8 cellular contexts compared by ENCODE assay signal in genomic region chr10:63465293-63466167, GRCh38. TPM values are rescaled to one million over a fixed set of nuclear protein-coding genes. Genes with fewer than 3 reads are reported as not detected.
DNase-seq lines count a peak whose midpoint lies in the region; ATAC-seq and TF ChIP-seq lines count a peak whose summit lies in the region.

Gene JMJD1C (minus strand): TSS chr10:63465977. CDS start chr10:63465662, 315 bp downstream.

- intact Hi-C loops in dorsolateral prefrontal cortex (cut with DNase I), result loop anchor here (1.0 to 10.0 kb wide), 5 partner anchors 55 to 258 kb away; partner anchors contain the start of gene REEP3 (in 2 of the 2)

- no peaks in the 10 kb centered on the region for H3K9me3 ChIP-seq in liver (ENCODE audit: control insufficient read depth in 4 of 4, low read length in 3 of 4)

- DNase-seq in AG09319 (ENCODE audit: extremely low read depth, low read depth) (peak; percentile 80), NCI-H526 (lab: John Stamatoyannopoulos, UW) (peak; percentile 48 to 80), dorsolateral prefrontal cortex (peak; percentile 44 to 81 (median 58))
- DNase-seq in activated CD4-positive, alpha-beta T cell treated with anti-CD3 and anti-CD28 coated beads, Interleukin-2, amount 50 U/mL, for 48 hours, result peak; percentile 68 to 69
- DNase-seq in stimulated activated CD4-positive, alpha-beta T cell treated with anti-CD3 and anti-CD28 coated beads, Interleukin-4, amount 100 ng/mL, for 24 hours, result peak; percentile 52

- H3K4me3 ChIP-seq in dorsolateral prefrontal cortex (peak within 1 kb of the TSS; percentile 67 to 98 (median 84)), liver (ENCODE audit: low read depth in 1 of 3, low read length in 3 of 3) (peak within 1 kb of the TSS; percentile 88 to 95 (median 93))

- H3K27me3 ChIP-seq in dorsolateral prefrontal cortex, result no peaks in the 10 kb centered on the region
- no peaks in the 10 kb centered on the region for H3K27me3 ChIP-seq in liver (ENCODE audit: control insufficient read depth in 4 of 4, insufficient read depth in 4 of 4, low read length in 3 of 4)

- ATAC-seq in GM18867 (IDR thresholded peaks at IDR 0.05; ENCODE audit: unreplicated experiment) (peak; percentile 75), HG03097 (IDR thresholded peaks at IDR 0.05; ENCODE audit: low FRiP score, unreplicated experiment) (peak; percentile 53)

- H3K27ac ChIP-seq in dorsolateral prefrontal cortex, result peak within 1 kb of the TSS; percentile 53 to 97 (median 90)
- H3K27ac ChIP-seq in liver (ENCODE audit: low read depth in 1 of 2, low read length in 2 of 2), result peak within 1 kb of the TSS; percentile 77 to 92

- peaks cover 1 to 17% (median 7%) of the 10 kb centered on the region in 4 donors for H3K4me1 ChIP-seq in liver (ENCODE audit: control insufficient read depth in 4 of 4, insufficient read depth in 4 of 4, low read length in 3 of 4)

- H3K36me3 ChIP-seq in liver (ENCODE audit: control insufficient read depth in 4 of 4, insufficient read depth in 3 of 4, low read depth in 1 of 4, low read length in 3 of 4), result no peaks in the 10 kb centered on the region

- no peak; the same call in 1 of the 2 replicates for TF ChIP-seq CTCF in AG09319 (IDR thresholded peaks at IDR 0.05; ENCODE audit: low read depth, low read length)
- peak in 26 of 56 donors; percentile 3 to 41 (median 10) for TF ChIP-seq CTCF in dorsolateral prefrontal cortex (IDR thresholded peaks at IDR 0.05 in 54 of 56, conservative IDR thresholded peaks at IDR 0.05 in 2 of 56; ENCODE audit: low read depth in 1 of 56, partially characterized antibody in 56 of 56)
- no peak for TF ChIP-seq CTCF in liver (IDR thresholded peaks at IDR 0.05; ENCODE audit: low read depth, low read length, missing input control)

- peak within 1 kb of the TSS; percentile 64 to 75 for H3K9ac ChIP-seq in liver (ENCODE audit: low read depth in 1 of 2, low read length in 2 of 2)

- peak in 1 of 2 donors; percentile 37 for TF ChIP-seq RAD21 in liver (IDR thresholded peaks at IDR 0.05)

- WGBS in liver, result under 1% methylated on average over 104 of the region's 104 CpGs

TF ChIP-seq in liver, 16 proteins besides CTCF, POLR2A, EP300 and RAD21:
- TF ChIP-seq EGR1 (IDR thresholded peaks at IDR 0.05; ENCODE audit: low read depth in 2 of 2), result no peak
- no peak for TF ChIP-seq RXRA (IDR thresholded peaks at IDR 0.05)
- no peak for TF ChIP-seq JUND (IDR thresholded peaks at IDR 0.05)
- TF ChIP-seq YY1 (IDR thresholded peaks at IDR 0.05), result peak; percentile 19

RNA-seq across cellular contexts. Expression of gene JMJD1C, which starts in this region (rescaled TPM):
- total RNA-seq in dorsolateral prefrontal cortex (100 to 1,000 TPM in 85 of 120 experiments, 10 to 100 TPM in 35; 80.5 to 152 (median 104) TPM), liver (10 to 100 TPM; 72.0 to 93.1 TPM)
- 10 to 100 TPM; 11.0 to 39.9 TPM for polyA plus RNA-seq in liver

Comparison
In these comparisons a context has a peak if more than half of its experiments do, and no peak if none do; other contexts are left out.
1. Peak in every context shown above with its lines: DNase-seq, ATAC-seq, H3K4me3 ChIP-seq and H3K27ac ChIP-seq.